14 cellular contexts compared by ENCODE assay signal in genomic region chr5:174119386-174119785, GRCh38.
"Had no signal": no experiment of that assay in that cellular context is flagged by ENCODE, and none has a peak within 500 bp of the region (broad histone marks: within the 10 kb centered on the region; RNA-seq: fewer than 3 reads in every experiment).

No MANE protein-coding gene starts in this region.

- H3K9me3 Mint-ChIP-seq: activated CD4-positive, alpha-beta T cell treated with anti-CD3 and anti-CD28 coated beads, Interleukin-2, amount 10 ng/mL, durations not matched to agents 24 days and 14 days; activated naive CD8-positive, alpha-beta T cell treated with anti-CD3 and anti-CD28 coated beads, Interleukin-2, amount 10 ng/mL, durations not matched to agents 7 days and 5 days; activated T-helper 1 cell treated with anti-CD3 and anti-CD28 coated beads, Interleukin-12 subunit alpha, Interleukin-12 subunit beta, Interleukin-2, Interleukin-4 antibody, amounts not matched to agents 30 ng/mL and 10 ng/mL and 1 ng/mL, durations not matched to agents 14 hours and 24 hours and 36 hours had no signal

- DNase-seq: activated B cell treated with CpG ODN at 0.5 μM for 24 hours; activated CD4-positive, alpha-beta T cell treated with anti-CD3 and anti-CD28 coated beads, Interleukin-2, amount 10 ng/mL, durations not matched to agents 24 days and 14 days; activated CD8-positive, alpha-beta memory T cell treated with anti-CD3 and anti-CD28 coated beads for 24 hours; activated naive CD4-positive, alpha-beta T cell; activated naive CD8-positive, alpha-beta T cell treated with anti-CD3 and anti-CD28 coated beads, Interleukin-2, amount 10 ng/mL, durations not matched to agents 7 days and 5 days; mucosa of descending colon; naive thymus-derived CD4-positive, alpha-beta T cell; right lobe of liver; stimulated activated CD4-positive, alpha-beta T cell treated with anti-CD3 and anti-CD28 coated beads, Interleukin-4, amount 100 ng/mL, for 4 hours; stimulated activated CD8-positive, alpha-beta memory T cell treated with anti-CD3 and anti-CD28 coated beads, Interleukin-4, amount 100 ng/mL, for 48 hours; stimulated activated naive CD4-positive, alpha-beta T cell treated with Interleukin-2 at 50 U/mL for 16 hours; upper lobe of left lung had no signal

- H3K4me1 Mint-ChIP-seq: activated B cell treated with CpG ODN at 0.5 μM for 24 hours; activated CD4-positive, alpha-beta T cell treated with anti-CD3 and anti-CD28 coated beads, Interleukin-2, amount 10 ng/mL, durations not matched to agents 24 days and 14 days; activated naive CD8-positive, alpha-beta T cell treated with anti-CD3 and anti-CD28 coated beads, Interleukin-2, amount 10 ng/mL, durations not matched to agents 7 days and 5 days; naive thymus-derived CD4-positive, alpha-beta T cell had no signal

- H3K4me3 Mint-ChIP-seq: activated B cell treated with CpG ODN at 0.5 μM for 24 hours; activated CD4-positive, alpha-beta T cell treated with anti-CD3 and anti-CD28 coated beads, Interleukin-2, amount 10 ng/mL, durations not matched to agents 24 days and 14 days; activated naive CD8-positive, alpha-beta T cell treated with anti-CD3 and anti-CD28 coated beads, Interleukin-2, amount 10 ng/mL, durations not matched to agents 7 days and 5 days; activated T-helper 1 cell treated with anti-CD3 and anti-CD28 coated beads, Interleukin-12 subunit alpha, Interleukin-12 subunit beta, Interleukin-2, Interleukin-4 antibody, amounts not matched to agents 30 ng/mL and 10 ng/mL and 1 ng/mL, durations not matched to agents 14 hours and 24 hours and 36 hours; naive thymus-derived CD4-positive, alpha-beta T cell had no signal

- H3K36me3 Mint-ChIP-seq: activated naive CD8-positive, alpha-beta T cell treated with anti-CD3 and anti-CD28 coated beads, Interleukin-2, amount 10 ng/mL, durations not matched to agents 7 days and 5 days; naive thymus-derived CD4-positive, alpha-beta T cell had no signal

- H3K27ac Mint-ChIP-seq: activated B cell treated with CpG ODN at 0.5 μM for 24 hours; activated CD4-positive, alpha-beta T cell treated with anti-CD3 and anti-CD28 coated beads, Interleukin-2, amount 10 ng/mL, durations not matched to agents 24 days and 14 days; activated naive CD8-positive, alpha-beta T cell treated with anti-CD3 and anti-CD28 coated beads, Interleukin-2, amount 10 ng/mL, durations not matched to agents 7 days and 5 days; activated T-helper 1 cell treated with anti-CD3 and anti-CD28 coated beads, Interleukin-12 subunit alpha, Interleukin-12 subunit beta, Interleukin-2, Interleukin-4 antibody, amounts not matched to agents 30 ng/mL and 10 ng/mL and 1 ng/mL, durations not matched to agents 14 hours and 24 hours and 36 hours; naive thymus-derived CD4-positive, alpha-beta T cell had no signal

- ATAC-seq: left lobe of liver; mucosa of descending colon; naive thymus-derived CD4-positive, alpha-beta T cell; right lobe of liver had no signal

- H3K27me3 Mint-ChIP-seq: activated CD4-positive, alpha-beta T cell treated with anti-CD3 and anti-CD28 coated beads, Interleukin-2, amount 10 ng/mL, durations not matched to agents 24 days and 14 days; activated naive CD8-positive, alpha-beta T cell treated with anti-CD3 and anti-CD28 coated beads, Interleukin-2, amount 10 ng/mL, durations not matched to agents 7 days and 5 days had no signal
